13 cellular contexts compared by ENCODE assay signal in the genomic region with DNA sequence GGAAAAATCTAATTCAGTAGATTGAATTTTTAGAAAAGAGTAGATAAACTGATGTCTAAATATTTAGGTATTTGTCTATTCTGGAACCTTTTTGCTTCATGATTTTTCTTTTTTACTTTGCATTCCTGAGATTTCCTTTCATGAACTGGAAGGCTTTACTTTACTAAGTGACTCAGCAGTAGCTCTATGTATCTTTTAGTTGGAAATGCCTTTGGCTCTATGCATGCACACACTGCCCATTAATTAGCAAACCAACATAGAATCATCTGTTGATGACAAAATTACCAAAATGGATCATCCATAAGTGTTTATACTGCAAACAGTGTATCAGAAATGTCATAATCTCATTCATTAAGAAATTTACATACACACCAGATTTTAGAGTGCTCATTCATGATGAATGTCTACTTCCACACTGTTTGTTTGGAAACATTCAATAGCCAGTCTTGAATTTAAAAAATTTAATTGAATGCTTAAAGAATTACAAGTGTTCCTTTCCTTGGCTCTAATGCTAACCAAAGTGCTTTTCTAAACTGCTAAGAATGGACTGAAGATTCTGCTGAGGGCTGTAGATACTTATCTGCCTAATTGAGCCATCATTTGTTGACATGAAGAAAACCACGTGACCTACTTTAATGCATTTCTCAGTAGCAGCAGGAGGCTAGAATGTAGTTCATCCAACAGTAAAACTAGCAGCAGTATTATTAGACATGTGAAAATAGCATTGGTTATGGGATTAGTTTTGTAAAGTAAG.
A peak's percentile ranks its signal among the peaks of the same experiment; 100 is the strongest.
DNase-seq lines count a peak whose midpoint lies in the region; ATAC-seq and TF ChIP-seq lines count a peak whose summit lies in the region.
"Had no signal": no experiment of that assay in that cellular context is flagged by ENCODE, and none has a peak within 500 bp of the region (broad histone marks: within the 10 kb centered on the region; RNA-seq: fewer than 3 reads in every experiment).

No MANE protein-coding gene starts in this region.

- peaks cover 26% of the 10 kb centered on the region for H3K4me1 ChIP-seq in SJSA1 (replicated peaks)

- peaks cover 7% of the 10 kb centered on the region for H3K4me1 Mint-ChIP-seq in activated CD4-positive, alpha-beta T cell treated with anti-CD3 and anti-CD28 coated beads for 36 hours
- H3K4me1 Mint-ChIP-seq: activated CD4-positive, alpha-beta T cell treated with anti-CD3 and anti-CD28 coated beads, Interleukin-2, amount 10 ng/mL, durations not matched to agents 7 days and 5 days; memory B cell had no signal

- intact Hi-C loops in activated CD4-positive, alpha-beta T cell treated with anti-CD3 and anti-CD28 coated beads for 36 hours (cut with DNase I, micrococcal nuclease): no loop called here
- intact Hi-C loops in lower leg skin (cut with DNase I; ENCODE audit: low total_unique reads): no loop called here

- H3K9me3 Mint-ChIP-seq in activated CD4-positive, alpha-beta T cell treated with anti-CD3 and anti-CD28 coated beads for 36 hours (ENCODE audit: low read depth): no peaks in the 10 kb centered on the region
- H3K9me3 Mint-ChIP-seq: activated CD4-positive, alpha-beta T cell treated with anti-CD3 and anti-CD28 coated beads, Interleukin-2, amount 10 ng/mL, durations not matched to agents 7 days and 5 days; memory B cell had no signal

- H3K27me3 Mint-ChIP-seq in activated CD4-positive, alpha-beta T cell treated with anti-CD3 and anti-CD28 coated beads for 36 hours: no peaks in the 10 kb centered on the region
- H3K27me3 Mint-ChIP-seq: activated CD4-positive, alpha-beta T cell treated with anti-CD3 and anti-CD28 coated beads, Interleukin-2, amount 10 ng/mL, durations not matched to agents 7 days and 5 days; memory B cell had no signal

- H3K36me3 Mint-ChIP-seq in activated CD4-positive, alpha-beta T cell treated with anti-CD3 and anti-CD28 coated beads for 36 hours (ENCODE audit: low read depth): peaks cover 21% of the 10 kb centered on the region

- CTCF ChIA-PET in activated CD4-positive, alpha-beta T cell treated with anti-CD3 and anti-CD28 coated beads for 36 hours (lab: Charles Lee): interaction anchor here (0.6 kb wide), 1 partner anchor 103 kb away, joined by 3 read pairs; no protein-coding TSS in a partner anchor

- POLR2A ChIA-PET in activated CD4-positive, alpha-beta T cell treated with anti-CD3 and anti-CD28 coated beads for 36 hours (lab: Charles Lee): no interaction called here

- DNase-seq in AG08395 (ENCODE audit: low spot score) (peak; percentile 48), HCEC 1CT (peak; percentile 30), SJSA1 (ENCODE audit: low read depth in 1 of 2, low spot score in 2 of 2) (peak in 1 of 2 experiments; percentile 54), kidney tubule cell (ENCODE audit: low spot score) (peak; percentile 18), NCI-H2107 (lab: John Stamatoyannopoulos, UW) (no peak), lower leg skin (ENCODE audit: low spot score in 2 of 2) (no peak), NCI-H446 treated with DMSO at 0.1 percent for 48 hours (lab: John Stamatoyannopoulos, UW) (no peak)
- no peak for DNase-seq in activated CD4-positive, alpha-beta T cell treated with anti-CD3 and anti-CD28 coated beads for 36 hours
- DNase-seq: activated CD4-positive, alpha-beta T cell treated with anti-CD3 and anti-CD28 coated beads, Interleukin-2, amount 10 ng/mL, durations not matched to agents 7 days and 5 days; Calu3; Right ventricle myocardium superior; stimulated activated CD8-positive, alpha-beta memory T cell treated with anti-CD3 and anti-CD28 coated beads, Interleukin-4, amount 100 ng/mL, for 48 hours had no signal

- H3K4me3 Mint-ChIP-seq in activated CD4-positive, alpha-beta T cell treated with anti-CD3 and anti-CD28 coated beads for 36 hours: no peak overlapping the region
- H3K4me3 Mint-ChIP-seq: activated CD4-positive, alpha-beta T cell treated with anti-CD3 and anti-CD28 coated beads, Interleukin-2, amount 10 ng/mL, durations not matched to agents 7 days and 5 days; memory B cell had no signal

- H3K4me3 ChIP-seq in SJSA1 (no peak overlapping the region), lower leg skin (ENCODE audit: low read depth, poor library complexity, severe bottlenecking) (no peak overlapping the region)

- no peaks in the 10 kb centered on the region for H3K36me3 ChIP-seq in SJSA1

- TF ChIP-seq POLR2A in lower leg skin (IDR thresholded peaks at IDR 0.05): no peak

- H3K9me3 ChIP-seq in SJSA1 (replicated peaks): no peaks in the 10 kb centered on the region

- no peak for ATAC-seq in activated CD4-positive, alpha-beta T cell treated with anti-CD3 and anti-CD28 coated beads for 36 hours

- peak overlapping the region; percentile 18 for H3K27ac ChIP-seq in SJSA1

- no peak for TF ChIP-seq CTCF in lower leg skin (IDR thresholded peaks at IDR 0.05)

- H3K27ac Mint-ChIP-seq in activated CD4-positive, alpha-beta T cell treated with anti-CD3 and anti-CD28 coated beads for 36 hours: no peak overlapping the region
- H3K27ac Mint-ChIP-seq: activated CD4-positive, alpha-beta T cell treated with anti-CD3 and anti-CD28 coated beads, Interleukin-2, amount 10 ng/mL, durations not matched to agents 7 days and 5 days; memory B cell had no signal

- WGBS in lower leg skin, 2 donors: 29 to 31% methylated on average over 1 of the region's 1 CpG

- no peaks in the 10 kb centered on the region for H3K27me3 ChIP-seq in SJSA1 (replicated peaks)

Comparison
In these comparisons a context has a peak if more than half of its experiments do, and no peak if none do; other contexts are left out.
1. DNase-seq: peak in AG08395 (single experiment), HCEC 1CT (single experiment) and kidney tubule cell (single experiment); none in NCI-H2107 (single experiment), activated CD4-positive, alpha-beta T cell treated with anti-CD3 and anti-CD28 coated beads for 36 hours (single experiment), lower leg skin (0 of 2) and NCI-H446 treated with DMSO at 0.1 percent for 48 hours (single experiment).